15 cellular contexts compared by ENCODE assay signal in genomic region chr16:17603614-17604013, GRCh38.
DNase-seq lines count a peak whose midpoint lies in the region; ATAC-seq and TF ChIP-seq lines count a peak whose summit lies in the region.
"Had no signal": no experiment of that assay in that cellular context is flagged by ENCODE, and none has a peak within 500 bp of the region (broad histone marks: within the 10 kb centered on the region; RNA-seq: fewer than 3 reads in every experiment).

No MANE protein-coding gene starts in this region.

- intact Hi-C loops in natural killer cell (cut with micrococcal nuclease), result no loop called here

- H3K9me3 Mint-ChIP-seq in activated T-cell treated with anti-CD3 and anti-CD28 coated beads, Interleukin-2, amount 50 U/mL, for 72 hours, result peaks cover 0 to 3% of the 10 kb centered on the region in 2 donors
- H3K9me3 Mint-ChIP-seq in activated T-cell treated with anti-CD3 and anti-CD28 coated beads, Interleukin-2, amount 50 U/mL, for 24 hours, result peaks cover 7% of the 10 kb centered on the region
- peaks cover 0 to 2% of the 10 kb centered on the region in 2 donors for H3K9me3 Mint-ChIP-seq in natural killer cell

- peaks cover 2 to 3% of the 10 kb centered on the region in 2 donors for H3K36me3 Mint-ChIP-seq in activated T-cell treated with anti-CD3 and anti-CD28 coated beads, Interleukin-2, amount 50 U/mL, for 72 hours (ENCODE audit: insufficient read depth in 2 of 2)
- H3K36me3 Mint-ChIP-seq in activated T-cell treated with anti-CD3 and anti-CD28 coated beads, Interleukin-2, amount 50 U/mL, for 24 hours (ENCODE audit: low read depth), result no peaks in the 10 kb centered on the region
- H3K36me3 Mint-ChIP-seq in natural killer cell, result peaks cover under 1% of the 10 kb centered on the region
- H3K36me3 Mint-ChIP-seq: CD14-positive monocyte; CD4-positive, alpha-beta memory T cell had no signal

- H3K4me3 Mint-ChIP-seq in activated T-cell treated with anti-CD3 and anti-CD28 coated beads, Interleukin-2, amount 50 U/mL, for 72 hours, result no peak overlapping the region
- no peak overlapping the region for H3K4me3 Mint-ChIP-seq in activated T-cell treated with anti-CD3 and anti-CD28 coated beads, Interleukin-2, amount 50 U/mL, for 24 hours
- no peak overlapping the region for H3K4me3 Mint-ChIP-seq in natural killer cell
- H3K4me3 Mint-ChIP-seq: CD14-positive monocyte; CD4-positive, alpha-beta memory T cell had no signal

- TF ChIP-seq CTCF in natural killer cell (IDR thresholded peaks at IDR 0.05), result no peak

- peaks cover 22% of the 10 kb centered on the region for H3K4me1 Mint-ChIP-seq in activated T-cell treated with anti-CD3 and anti-CD28 coated beads, Interleukin-2, amount 50 U/mL, for 72 hours (ENCODE audit: low read depth)
- peaks cover 24% of the 10 kb centered on the region for H3K4me1 Mint-ChIP-seq in activated T-cell treated with anti-CD3 and anti-CD28 coated beads, Interleukin-2, amount 50 U/mL, for 24 hours (ENCODE audit: low read depth)
- peaks cover 13 to 18% of the 10 kb centered on the region in 2 donors for H3K4me1 Mint-ChIP-seq in natural killer cell
- H3K4me1 Mint-ChIP-seq: CD14-positive monocyte had no signal

- DNase-seq in activated T-cell treated with anti-CD3 and anti-CD28 coated beads, Interleukin-2, amount 50 U/mL, for 72 hours, result no peak
- no peak for DNase-seq in activated T-cell treated with anti-CD3 and anti-CD28 coated beads, Interleukin-2, amount 50 U/mL, for 24 hours
- DNase-seq in NOMO-1 treated with DMSO at 0.1 percent for 48 hours (lab: John Stamatoyannopoulos, UW; ENCODE audit: unreplicated experiment) (peak; percentile 17), natural killer cell (no peak), NCI-H82 treated with DMSO at 0.1 percent for 48 hours (lab: John Stamatoyannopoulos, UW; ENCODE audit: unreplicated experiment) (no peak), DMS53 (lab: John Stamatoyannopoulos, UW) (no peak)
- DNase-seq: 8988T; CD4-positive, alpha-beta memory T cell; DMS153; DMS79 treated with DMSO at 0.1 percent for 48 hours; EL; GM23248 had no signal

- peak; percentile 44 to 60 for ATAC-seq in activated T-cell treated with anti-CD3 and anti-CD28 coated beads, Interleukin-2, amount 50 U/mL, for 72 hours (replicated peaks in 1 of 2)
- ATAC-seq in natural killer cell (peak in 2 of 3 donors; percentile 17 to 53), GM21528 (IDR thresholded peaks at IDR 0.05; ENCODE audit: low FRiP score, unreplicated experiment) (no peak)
- ATAC-seq: GM12878 had no signal

- H3K27me3 Mint-ChIP-seq in activated T-cell treated with anti-CD3 and anti-CD28 coated beads, Interleukin-2, amount 50 U/mL, for 72 hours (ENCODE audit: low read depth), result peaks cover 7% of the 10 kb centered on the region
- peaks cover 19% of the 10 kb centered on the region for H3K27me3 Mint-ChIP-seq in activated T-cell treated with anti-CD3 and anti-CD28 coated beads, Interleukin-2, amount 50 U/mL, for 24 hours
- H3K27me3 Mint-ChIP-seq in natural killer cell (ENCODE audit: low read depth in 2 of 2), result peaks cover 0 to 24% of the 10 kb centered on the region in 2 donors

- no peak overlapping the region for H3K27ac Mint-ChIP-seq in activated T-cell treated with anti-CD3 and anti-CD28 coated beads, Interleukin-2, amount 50 U/mL, for 72 hours
- H3K27ac Mint-ChIP-seq in activated T-cell treated with anti-CD3 and anti-CD28 coated beads, Interleukin-2, amount 50 U/mL, for 24 hours, result no peak overlapping the region
- H3K27ac Mint-ChIP-seq in natural killer cell, result no peak overlapping the region
- H3K27ac Mint-ChIP-seq: CD14-positive monocyte had no signal
